In genomic region chr2:181458881-181459280, GRCh38 we compare ENCODE assay signal across 1 cellular context.
TF ChIP-seq lines count a peak whose summit lies in the region.

No MANE protein-coding gene starts in this region.

TF ChIP-seq in GM12878, 131 proteins besides CTCF, POLR2A, EP300 and RAD21 (continued from another document):
- TF ChIP-seq, protein P1, sequence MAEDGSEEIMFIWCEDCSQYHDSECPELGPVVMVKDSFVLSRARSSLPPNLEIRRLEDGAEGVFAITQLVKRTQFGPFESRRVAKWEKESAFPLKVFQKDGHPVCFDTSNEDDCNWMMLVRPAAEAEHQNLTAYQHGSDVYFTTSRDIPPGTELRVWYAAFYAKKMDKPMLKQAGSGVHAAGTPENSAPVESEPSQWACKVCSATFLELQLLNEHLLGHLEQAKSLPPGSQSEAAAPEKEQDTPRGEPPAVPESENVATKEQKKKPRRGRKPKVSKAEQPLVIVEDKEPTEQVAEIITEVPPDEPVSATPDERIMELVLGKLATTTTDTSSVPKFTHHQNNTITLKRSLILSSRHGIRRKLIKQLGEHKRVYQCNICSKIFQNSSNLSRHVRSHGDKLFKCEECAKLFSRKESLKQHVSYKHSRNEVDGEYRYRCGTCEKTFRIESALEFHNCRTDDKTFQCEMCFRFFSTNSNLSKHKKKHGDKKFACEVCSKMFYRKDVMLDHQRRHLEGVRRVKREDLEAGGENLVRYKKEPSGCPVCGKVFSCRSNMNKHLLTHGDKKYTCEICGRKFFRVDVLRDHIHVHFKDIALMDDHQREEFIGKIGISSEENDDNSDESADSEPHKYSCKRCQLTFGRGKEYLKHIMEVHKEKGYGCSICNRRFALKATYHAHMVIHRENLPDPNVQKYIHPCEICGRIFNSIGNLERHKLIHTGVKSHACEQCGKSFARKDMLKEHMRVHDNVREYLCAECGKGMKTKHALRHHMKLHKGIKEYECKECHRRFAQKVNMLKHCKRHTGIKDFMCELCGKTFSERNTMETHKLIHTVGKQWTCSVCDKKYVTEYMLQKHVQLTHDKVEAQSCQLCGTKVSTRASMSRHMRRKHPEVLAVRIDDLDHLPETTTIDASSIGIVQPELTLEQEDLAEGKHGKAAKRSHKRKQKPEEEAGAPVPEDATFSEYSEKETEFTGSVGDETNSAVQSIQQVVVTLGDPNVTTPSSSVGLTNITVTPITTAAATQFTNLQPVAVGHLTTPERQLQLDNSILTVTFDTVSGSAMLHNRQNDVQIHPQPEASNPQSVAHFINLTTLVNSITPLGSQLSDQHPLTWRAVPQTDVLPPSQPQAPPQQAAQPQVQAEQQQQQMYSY (CRISPR knock-in tag; IDR thresholded peaks at IDR 0.05): no peak
- TF ChIP-seq PBX3 (IDR thresholded peaks at IDR 0.05; ENCODE audit: insufficient replicate concordance, low read depth, low read length): no peak
